Comparison of ENCODE assay signal across 10 cellular contexts in genomic region chr6:166330612-166331011, GRCh38. TPM values are rescaled to one million over a fixed set of nuclear protein-coding genes. Genes with fewer than 3 reads are reported as not detected.
DNase-seq lines count a peak whose midpoint lies in the region; ATAC-seq, FAIRE-seq and TF ChIP-seq lines count a peak whose summit lies in the region.
"Had no signal": no experiment of that assay in that cellular context is flagged by ENCODE, and none has a peak within 500 bp of the region (broad histone marks: within the 10 kb centered on the region; RNA-seq: fewer than 3 reads in every experiment).

No MANE protein-coding gene starts in this region.

- H3F3A ChIP-seq in GM23248 (ENCODE audit: insufficient read depth): 0 out of 2 replicates have a peak, but pooled peaks cover 12% of the 10 kb centered on the region

- H3K9ac ChIP-seq in GM23248: no peak overlapping the region
- H3K9ac ChIP-seq in astrocyte (ENCODE audit: low read length): no peak overlapping the region

- peaks cover 18% of the 10 kb centered on the region for H3K36me3 Mint-ChIP-seq in astrocyte (ENCODE audit: low read depth, unreplicated experiment)

- in situ Hi-C loops in GM23248 (cut with MboI): no loop called here

- no peaks in the 10 kb centered on the region for H3K27me3 Mint-ChIP-seq in astrocyte (ENCODE audit: low read depth, unreplicated experiment)
- H3K27me3 Mint-ChIP-seq: activated naive CD8-positive, alpha-beta T cell treated with anti-CD3 and anti-CD28 coated beads, Interleukin-2, amount 50 U/mL, for 24 hours had no signal

- H2AFZ ChIP-seq in GM23248: no peak overlapping the region
- no peak overlapping the region for H2AFZ ChIP-seq in astrocyte (ENCODE audit: low read depth, low read length)

- 0 out of 2 replicates have a peak, but pooled peaks cover 5% of the 10 kb centered on the region for H3K4me1 ChIP-seq in GM23248 (ENCODE audit: insufficient read depth)
- no peaks in the 10 kb centered on the region for H3K4me1 ChIP-seq in astrocyte (ENCODE audit: insufficient read depth, low read length)
- H3K4me1 ChIP-seq in left ventricle myocardium inferior: peaks cover 27% of the 10 kb centered on the region

- peaks cover 95% of the 10 kb centered on the region for H3K79me2 ChIP-seq in GM23248 (ENCODE audit: insufficient read depth)
- H3K79me2 ChIP-seq in astrocyte (ENCODE audit: insufficient read depth, low read length): peaks cover 92% of the 10 kb centered on the region

- H3K36me3 ChIP-seq in GM23248 (ENCODE audit: low read depth) (peaks cover 9% of the 10 kb centered on the region), astrocyte (ENCODE audit: insufficient read depth, low read length) (peaks cover 8% of the 10 kb centered on the region), left ventricle myocardium inferior (peaks cover 45% of the 10 kb centered on the region)

- no peaks in the 10 kb centered on the region for H4K20me1 ChIP-seq in GM23248 (ENCODE audit: insufficient read depth)
- H4K20me1 ChIP-seq in astrocyte (ENCODE audit: insufficient read depth, low read length): peaks cover 73% of the 10 kb centered on the region

- no peaks in the 10 kb centered on the region for H3K27me3 ChIP-seq in GM23248 (replicated peaks; ENCODE audit: insufficient read depth)
- H3K27me3 ChIP-seq in astrocyte (ENCODE audit: insufficient read depth, low read length): no peaks in the 10 kb centered on the region
- no peaks in the 10 kb centered on the region for H3K27me3 ChIP-seq in left ventricle myocardium inferior (ENCODE audit: low read depth)

- WGBS in GM23248 (ENCODE audit: low coverage in 1 of 2, low lambda C conversion rate in 2 of 2, missing lambda C conversion rate in 2 of 2), 2 experiments: 12 to 23% methylated on average over 11 of the region's 11 CpGs

- no peak for FAIRE-seq in astrocyte (lab: Jason Lieb, UNC)

- no peak overlapping the region for H3K27ac Mint-ChIP-seq in astrocyte (ENCODE audit: unreplicated experiment)
- H3K27ac Mint-ChIP-seq: activated naive CD8-positive, alpha-beta T cell treated with anti-CD3 and anti-CD28 coated beads, Interleukin-2, amount 50 U/mL, for 24 hours had no signal

- H3K4me1 Mint-ChIP-seq in astrocyte (ENCODE audit: low read depth, unreplicated experiment): peaks cover 29% of the 10 kb centered on the region

- H3K9me3 ChIP-seq in GM23248 (ENCODE audit: low read depth) (no peaks in the 10 kb centered on the region), astrocyte (ENCODE audit: insufficient read depth, low read depth, low read length) (no peaks in the 10 kb centered on the region), left ventricle myocardium inferior (replicated peaks) (no peaks in the 10 kb centered on the region)

- H3K4me2 ChIP-seq in GM23248 (ENCODE audit: unreplicated experiment) (peak overlapping the region; percentile 29), astrocyte (ENCODE audit: low read length) (peak overlapping the region; percentile 18)

- intact Hi-C loops in left ventricle myocardium inferior (cut with micrococcal nuclease): no loop called here

- DNase-seq in GM23248 (peak; percentile 71), astrocyte (ENCODE audit: low read depth) (peak; percentile 2), left ventricle myocardium inferior (peak; percentile 61), occipital lobe (lab: John Stamatoyannopoulos, UW) (peak; percentile 63), OCI-M1 (lab: John Stamatoyannopoulos, UW) (no peak), DMS 273 (lab: John Stamatoyannopoulos, UW; ENCODE audit: unreplicated experiment) (no peak)
- DNase-seq: activated naive CD8-positive, alpha-beta T cell treated with anti-CD3 and anti-CD28 coated beads, Interleukin-2, amount 50 U/mL, for 24 hours had no signal

- no peaks in the 10 kb centered on the region for H3K9me2 ChIP-seq in GM23248 (ENCODE audit: insufficient read depth)

- H3K4me3 Mint-ChIP-seq in astrocyte (ENCODE audit: unreplicated experiment): peak overlapping the region; percentile 8
- H3K4me3 Mint-ChIP-seq: activated naive CD8-positive, alpha-beta T cell treated with anti-CD3 and anti-CD28 coated beads, Interleukin-2, amount 50 U/mL, for 24 hours had no signal

- TF ChIP-seq CTCF in astrocyte (IDR thresholded peaks at IDR 0.05; ENCODE audit: insufficient read depth, low read depth, low read length): no peak
- peak; percentile 47 for TF ChIP-seq CTCF in left ventricle myocardium inferior (IDR thresholded peaks at IDR 0.05; ENCODE audit: borderline replicate concordance)

- no peaks in the 10 kb centered on the region for H3K9me3 Mint-ChIP-seq in astrocyte (ENCODE audit: unreplicated experiment)
- H3K9me3 Mint-ChIP-seq: activated naive CD8-positive, alpha-beta T cell treated with anti-CD3 and anti-CD28 coated beads, Interleukin-2, amount 50 U/mL, for 24 hours had no signal

- no peak overlapping the region for H3K27ac ChIP-seq in GM23248
- H3K27ac ChIP-seq in astrocyte (ENCODE audit: low read depth, low read length): no peak overlapping the region
- peak overlapping the region; percentile 7 for H3K27ac ChIP-seq in left ventricle myocardium inferior (replicated peaks)

- ATAC-seq in GM18858 (IDR thresholded peaks at IDR 0.05; ENCODE audit: unreplicated experiment): no peak
- no peak for ATAC-seq in GM19351 (IDR thresholded peaks at IDR 0.05; ENCODE audit: unreplicated experiment)
- ATAC-seq: activated naive CD8-positive, alpha-beta T cell treated with anti-CD3 and anti-CD28 coated beads, Interleukin-2, amount 50 U/mL, for 24 hours had no signal

- H3K4me3 ChIP-seq in GM23248 (peak overlapping the region; percentile 24; the same call in 1 of the 2 replicates), astrocyte (ENCODE audit: insufficient read depth, low read depth, low read length) (no peak overlapping the region), left ventricle myocardium inferior (no peak overlapping the region)
- H3K4me3 ChIP-seq: lung had no signal

RNA-seq across cellular contexts. Expression of gene SFT2D1, which starts 11.7 kb away (rescaled TPM):
- 51.4 and 75.4 TPM in 2 replicates for total RNA-seq in GM23248 (2014; rRNA removed; shearing (Covaris generic))
- 103 and 115 TPM in 2 replicates for polyA plus RNA-seq in GM23248 (2016; fragmentation: Nextera tagmentation; extraction: Ambion mirVana)
- total RNA-seq in astrocyte (54.3 and 63.9 TPM in 2 replicates), left ventricle myocardium inferior (19.3 TPM), occipital lobe (24.2 TPM)

RNA-seq across cellular contexts. Expression of gene PRR18, which starts 22.4 kb away (rescaled TPM):
- total RNA-seq in GM23248 (2014; rRNA removed; shearing (Covaris generic)): not detected in 2 replicates
- not detected in 2 replicates for polyA plus RNA-seq in GM23248 (2016; fragmentation: Nextera tagmentation; extraction: Ambion mirVana)
- total RNA-seq in astrocyte (0.14 TPM in 1 of 2 replicates, not detected in the other), left ventricle myocardium inferior (not detected), occipital lobe (0.47 TPM)

RNA-seq across cellular contexts. Expression of gene MPC1, which starts 52.1 kb away (rescaled TPM):
- total RNA-seq in GM23248 (2014; rRNA removed; shearing (Covaris generic)): 41.9 and 55.1 TPM in 2 replicates
- 76.1 and 76.2 TPM in 2 replicates for polyA plus RNA-seq in GM23248 (2016; fragmentation: Nextera tagmentation; extraction: Ambion mirVana)
- total RNA-seq in astrocyte: 43.6 and 47.4 TPM in 2 replicates
- total RNA-seq in left ventricle myocardium inferior: 531 TPM
- total RNA-seq in occipital lobe: 57.7 TPM

Comparison
In these comparisons a context has a peak if more than half of its experiments do, and no peak if none do; other contexts are left out.
1. DNase-seq: peak in GM23248 (single experiment), astrocyte (single experiment), left ventricle myocardium inferior (single experiment) and occipital lobe (single experiment); none in OCI-M1 (single experiment) and DMS 273 (single experiment).